In genomic region chr21:16773206-16773605, GRCh38 we compare ENCODE assay signal across 24 cellular contexts.
DNase-seq lines count a peak whose midpoint lies in the region; FAIRE-seq and TF ChIP-seq lines count a peak whose summit lies in the region.
"Had no signal": no experiment of that assay in that cellular context is flagged by ENCODE, and none has a peak within 500 bp of the region (broad histone marks: within the 10 kb centered on the region; RNA-seq: fewer than 3 reads in every experiment).

No MANE protein-coding gene starts in this region.

- no peak overlapping the region for H2AFZ ChIP-seq in endothelial cell of umbilical vein (ENCODE audit: low read depth, low read length)
- H2AFZ ChIP-seq: hepatocyte had no signal

- H3K4me2 ChIP-seq in endothelial cell of umbilical vein (ENCODE audit: insufficient read depth, low read length), result peak overlapping the region; percentile 8
- H3K4me2 ChIP-seq: hepatocyte had no signal

- no peaks in the 10 kb centered on the region for H3K9me3 ChIP-seq in SJCRH30 (replicated peaks)
- H3K9me3 ChIP-seq in endothelial cell of umbilical vein (replicated peaks; ENCODE audit: control insufficient read depth, insufficient read depth, low read length), result no peaks in the 10 kb centered on the region
- no peaks in the 10 kb centered on the region for H3K9me3 ChIP-seq in suprapubic skin
- no peaks in the 10 kb centered on the region for H3K9me3 ChIP-seq in small intestine (ENCODE audit: control insufficient read depth, low read depth)
- H3K9me3 ChIP-seq: Peyer's patch, prostate gland had no signal

- H3K9ac ChIP-seq in endothelial cell of umbilical vein (replicated peaks; ENCODE audit: extremely low read depth, insufficient read depth, low read length), result no peak overlapping the region

- TF ChIP-seq POLR2A in endothelial cell of umbilical vein (IDR thresholded peaks at IDR 0.05; ENCODE audit: low read depth, low read length), result no peak
- TF ChIP-seq POLR2A in suprapubic skin (IDR thresholded peaks at IDR 0.05), result no peak

- H3K9me1 ChIP-seq in endothelial cell of umbilical vein (replicated peaks; ENCODE audit: control insufficient read depth, extremely low read depth, insufficient read depth, low read length), result no peaks in the 10 kb centered on the region

- BruUV-seq in endothelial cell of umbilical vein (replicated peaks; lab: Mats Ljungman, UMichigan), result no TSS peak

- CTCF ChIA-PET in endothelial cell of umbilical vein (lab: Charles Lee), result no interaction called here

- TF ChIP-seq CTCF in endothelial cell of umbilical vein (IDR thresholded peaks at IDR 0.05; ENCODE audit: extremely low read depth in 1 of 2, insufficient read depth in 1 of 2, low read depth in 1 of 2, low read length in 2 of 2) (no peak), suprapubic skin (IDR thresholded peaks at IDR 0.05) (no peak)

- H3K36me3 ChIP-seq in SJCRH30, result no peaks in the 10 kb centered on the region
- H3K36me3 ChIP-seq in endothelial cell of umbilical vein (ENCODE audit: control insufficient read depth in 2 of 2, extremely low read depth in 1 of 2, insufficient read depth in 2 of 2, low read length in 2 of 2), result no peaks in the 10 kb centered on the region
- H3K36me3 ChIP-seq in suprapubic skin, result no peaks in the 10 kb centered on the region
- H3K36me3 ChIP-seq in small intestine (ENCODE audit: control insufficient read depth in 2 of 2, insufficient read depth in 2 of 2, low read length in 2 of 2), result no peaks in the 10 kb centered on the region
- H3K36me3 ChIP-seq: Peyer's patch, prostate gland had no signal

- intact Hi-C loops in endothelial cell of umbilical vein (cut with micrococcal nuclease), result no loop called here

- H3K4me1 ChIP-seq in SJCRH30 (peaks cover 34% of the 10 kb centered on the region), endothelial cell of umbilical vein (ENCODE audit: control insufficient read depth, extremely low read depth, insufficient read depth, low read length) (no peaks in the 10 kb centered on the region), suprapubic skin (no peaks in the 10 kb centered on the region), small intestine (ENCODE audit: control insufficient read depth in 2 of 2, insufficient read depth in 1 of 2, low read depth in 1 of 2, low read length in 1 of 2) (no peaks in the 10 kb centered on the region)
- H3K4me1 ChIP-seq: Peyer's patch had no signal

- 48% methylated on average over 1 of the region's 1 CpG for WGBS in suprapubic skin
- 28 to 51% (median 48%) methylated on average over 1 of the region's 1 CpG for WGBS in small intestine, 3 donors

- POLR2A ChIA-PET in endothelial cell of umbilical vein (lab: Charles Lee), result no interaction called here

- H4K20me1 ChIP-seq in endothelial cell of umbilical vein (replicated peaks; ENCODE audit: control insufficient read depth, extremely low read depth, insufficient read depth, low read length), result no peaks in the 10 kb centered on the region

- dilution Hi-C loops in endothelial cell of umbilical vein (cut with MboI; ENCODE audit: extremely low pct_ligation_motif_present, low sequenced_read_pairs), result no loop called here

- FAIRE-seq in endothelial cell of umbilical vein (lab: Jason Lieb, UNC), result no peak
- no peak for FAIRE-seq in small intestine (lab: Jason Lieb, UNC)
- FAIRE-seq: GM18507 had no signal

- DNase-seq in EL, result peak; percentile 69
- no peak for DNase-seq in SJCRH30
- DNase-seq in endothelial cell of umbilical vein (ENCODE audit: low read depth, low spot score), result peak; percentile 23
- peak; percentile 9 for DNase-seq in myocyte (ENCODE audit: low read depth)
- DNase-seq in suprapubic skin (ENCODE audit: low spot score in 2 of 2), result no peak
- no peak for DNase-seq in activated T-cell treated with anti-CD3 and anti-CD28 coated beads, Interleukin-2, amount 50 U/mL, for 1 hour
- no peak for DNase-seq in small intestine
- DNase-seq in NCI-H526 (lab: John Stamatoyannopoulos, UW), result no peak
- DNase-seq: activated CD4-positive, alpha-beta T cell treated with anti-CD3 and anti-CD28 coated beads, Interleukin-2, amount 50 U/mL, for 4 hours; activated CD8-positive, alpha-beta memory T cell treated with anti-CD3 and anti-CD28 coated beads, Interleukin-2, amount 50 U/mL, for 48 hours; activated effector memory CD4-positive, alpha-beta T cell treated with Interleukin-2 at 50 U/mL for 16 hours; CD4-positive, alpha-beta T cell; foreskin melanocyte; immature natural killer cell; left ventricle myocardium superior; NCI-H1092; NCI-H1930; Peyer's patch; stimulated activated naive CD4-positive, alpha-beta T cell had no signal

- TF ChIP-seq EP300 in suprapubic skin (IDR thresholded peaks at IDR 0.05), result no peak

- H3K27me3 ChIP-seq in SJCRH30, result no peaks in the 10 kb centered on the region
- no peaks in the 10 kb centered on the region for H3K27me3 ChIP-seq in endothelial cell of umbilical vein (ENCODE audit: control insufficient read depth in 2 of 2, insufficient read depth in 2 of 2, low read length in 2 of 2)
- H3K27me3 ChIP-seq in suprapubic skin, result no peaks in the 10 kb centered on the region
- H3K27me3 ChIP-seq in small intestine (ENCODE audit: control insufficient read depth in 2 of 2, insufficient read depth in 2 of 2, low read length in 2 of 2), result no peaks in the 10 kb centered on the region
- H3K27me3 ChIP-seq: hepatocyte, Peyer's patch had no signal

- no peaks in the 10 kb centered on the region for H3K79me2 ChIP-seq in endothelial cell of umbilical vein (ENCODE audit: control insufficient read depth, insufficient read depth, low read length)
- H3K79me2 ChIP-seq: hepatocyte had no signal

- H3K4me3 ChIP-seq in SJCRH30 (no peak overlapping the region), endothelial cell of umbilical vein (replicated peaks in 1 of 3; ENCODE audit: insufficient read depth in 1 of 3, low read depth in 1 of 3, low read length in 3 of 3) (no peak overlapping the region), suprapubic skin (no peak overlapping the region), small intestine (ENCODE audit: low read depth in 1 of 2, low read length in 2 of 2) (no peak overlapping the region)
- H3K4me3 ChIP-seq: coronary artery, hepatocyte, Peyer's patch, prostate gland, skin epidermis had no signal

- peak overlapping the region; percentile 7; the same call in 1 of the 2 replicates for H3K27ac ChIP-seq in SJCRH30
- H3K27ac ChIP-seq in endothelial cell of umbilical vein (ENCODE audit: insufficient read depth, low read depth, low read length), result no peak overlapping the region
- no peak overlapping the region for H3K27ac ChIP-seq in suprapubic skin
- H3K27ac ChIP-seq in small intestine (ENCODE audit: low read depth in 1 of 2, low read length in 1 of 2), result no peak overlapping the region
- H3K27ac ChIP-seq: coronary artery, hepatocyte, Peyer's patch, prostate gland, skin epidermis had no signal

TF ChIP-seq in endothelial cell of umbilical vein, 7 proteins besides CTCF, POLR2A, EP300 and RAD21:
- TF ChIP-seq GATA2 (IDR thresholded peaks at IDR 0.05; ENCODE audit: insufficient read depth, insufficient read length, low read depth, low read length) (no peak), MYC (IDR thresholded peaks at IDR 0.05; ENCODE audit: low read depth, low read length) (no peak), FOS (IDR thresholded peaks at IDR 0.05; ENCODE audit: borderline replicate concordance, insufficient read depth, low read length) (no peak), EZH2 (IDR thresholded peaks at IDR 0.05; ENCODE audit: borderline replicate concordance, low read depth, low read length, severe bottlenecking) (no peak), MAX (IDR thresholded peaks at IDR 0.05; ENCODE audit: insufficient read depth, insufficient read length) (no peak), POLR2AphosphoS5 (IDR thresholded peaks at IDR 0.05; ENCODE audit: insufficient read depth, low read depth, low read length) (no peak), JUN (IDR thresholded peaks at IDR 0.05; ENCODE audit: borderline replicate concordance, insufficient read depth, insufficient read length, low read depth) (no peak)

Comparison
In these comparisons a context has a peak if more than half of its experiments do, and no peak if none do; other contexts are left out.
1. DNase-seq: peak in EL (single experiment), endothelial cell of umbilical vein (single experiment) and myocyte (single experiment); none in SJCRH30 (0 of 2), suprapubic skin (0 of 2), activated T-cell treated with anti-CD3 and anti-CD28 coated beads, Interleukin-2, amount 50 U/mL, for 1 hour (single experiment), small intestine (single experiment) and NCI-H526 (0 of 2).